In genomic region chr22:23767673-23768548, GRCh38 we compare ENCODE assay signal across 8 cellular contexts. TPM values are rescaled to one million over a fixed set of nuclear protein-coding genes. Genes with fewer than 3 reads are reported as not detected.
DNase-seq lines count a peak whose midpoint lies in the region; ATAC-seq and TF ChIP-seq lines count a peak whose summit lies in the region.

Gene CHCHD10 (minus strand): TSS chr22:23767972. CDS start chr22:23767874, 98 bp downstream.

- peak within 1 kb of the TSS; percentile 77 for H3K4me3 Mint-ChIP-seq in activated naive CD4-positive, alpha-beta T cell treated with anti-CD3 and anti-CD28 coated beads for 36 hours

- DNase-seq in AG04449 (ENCODE audit: low read depth, low spot score) (no peak), SK-MEL-5 (ENCODE audit: low read depth, low spot score) (peak; percentile 91), globus pallidus (ENCODE audit: low spot score) (peak; percentile 85), occipital lobe (lab: John Stamatoyannopoulos, UW) (peak; percentile 78)
- peak; percentile 79 for DNase-seq in activated naive CD4-positive, alpha-beta T cell treated with anti-CD3 and anti-CD28 coated beads for 36 hours

- peak; percentile 64 for ATAC-seq in GM18511 (IDR thresholded peaks at IDR 0.05; ENCODE audit: unreplicated experiment)

- H3K4me1 Mint-ChIP-seq in activated naive CD4-positive, alpha-beta T cell treated with anti-CD3 and anti-CD28 coated beads for 36 hours (ENCODE audit: low read depth), result peaks cover 43% of the 10 kb centered on the region

- no peaks in the 10 kb centered on the region for H4K20me1 ChIP-seq in KMS-11 (ENCODE audit: insufficient read depth)

- no peaks in the 10 kb centered on the region for H3K9me3 Mint-ChIP-seq in activated naive CD4-positive, alpha-beta T cell treated with anti-CD3 and anti-CD28 coated beads for 36 hours

- CTCF ChIA-PET in AG04449 (lab: Yijun Ruan, JAX), result interaction anchor here (0.8 to 17.1 kb wide), 19 partner anchors 8 to 143 kb away, joined by 3 to 387 read pairs (median 6); partner anchors contain the start of genes MIF, SLC2A11 and ZNF70
- CTCF ChIA-PET in activated naive CD4-positive, alpha-beta T cell treated with anti-CD3 and anti-CD28 coated beads for 36 hours (lab: Charles Lee), result interaction anchor here (0.7 to 2.7 kb wide), 4 partner anchors 19 to 117 kb away, joined by 3 to 19 read pairs (median 8); partner anchors contain the start of gene SMARCB1

- H3K36me3 ChIP-seq in KMS-11 (ENCODE audit: insufficient read depth), result no peaks in the 10 kb centered on the region

- no peaks in the 10 kb centered on the region for H3K27me3 ChIP-seq in KMS-11 (ENCODE audit: insufficient read depth, low read depth)

- H3K4me1 ChIP-seq in KMS-11 (ENCODE audit: low read depth, poor library complexity, severe bottlenecking), result peaks cover 55% of the 10 kb centered on the region

- peak within 1 kb of the TSS; percentile 59 for H3K27ac Mint-ChIP-seq in activated naive CD4-positive, alpha-beta T cell treated with anti-CD3 and anti-CD28 coated beads for 36 hours

- in situ Hi-C loops in SK-MEL-5 (cut with HindIII; ENCODE audit: low pct_unique_long_range_greater_than_20kb, low sequenced_read_pairs), result no loop called here

- H3K27me3 Mint-ChIP-seq in activated naive CD4-positive, alpha-beta T cell treated with anti-CD3 and anti-CD28 coated beads for 36 hours (ENCODE audit: low read depth), result no peaks in the 10 kb centered on the region

- peak within 1 kb of the TSS; percentile 91 for H3K9ac ChIP-seq in KMS-11

- H3K27ac ChIP-seq in KMS-11 (peak within 1 kb of the TSS; percentile 72), temporal lobe (ENCODE audit: low read depth, low read length) (peak within 1 kb of the TSS; percentile 93)

- H3K79me2 ChIP-seq in KMS-11 (ENCODE audit: insufficient read depth, low read depth), result peaks cover 11% of the 10 kb centered on the region

- H3K36me3 Mint-ChIP-seq in activated naive CD4-positive, alpha-beta T cell treated with anti-CD3 and anti-CD28 coated beads for 36 hours (ENCODE audit: low read depth), result peaks cover 13% of the 10 kb centered on the region

- POLR2A ChIA-PET in AG04449 (lab: Yijun Ruan, JAX), result interaction anchor here (1.0 kb wide), 1 partner anchor 126 kb away, joined by 4 read pairs; the partner anchor contains the start of gene MIF

- H3K4me2 ChIP-seq in KMS-11, result peak within 1 kb of the TSS; percentile 86

- peak within 1 kb of the TSS; percentile 86 for H2AFZ ChIP-seq in KMS-11 (ENCODE audit: low read depth)

- intact Hi-C loops in activated naive CD4-positive, alpha-beta T cell treated with anti-CD3 and anti-CD28 coated beads for 36 hours (cut with micrococcal nuclease), result loop anchor here (2.0 kb wide), 2 partner anchors 15 to 225 kb away; no protein-coding TSS in a partner anchor

- H3K4me3 ChIP-seq in AG04449 (ENCODE audit: low read depth, low read length) (peak within 1 kb of the TSS; percentile 67), KMS-11 (IDR thresholded peaks at IDR 0.05; ENCODE audit: insufficient read depth, low read depth, low read length) (peak within 1 kb of the TSS; percentile 32)

- TF ChIP-seq CTCF in AG04449 (IDR thresholded peaks at IDR 0.05; ENCODE audit: insufficient read depth, low read length, missing control alignments) (peak; percentile 96), KMS-11 (conservative IDR thresholded peaks at IDR 0.05; ENCODE audit: low read depth, low read length) (peak; percentile 61)

RNA-seq across cellular contexts. Expression of gene CHCHD10, which starts in this region (rescaled TPM):
- 76.0 and 90.5 TPM in 2 replicates for total RNA-seq in SK-MEL-5 (2014; rRNA removed; shearing (Covaris generic))
- polyA plus RNA-seq in SK-MEL-5 (2015; cell fraction: cytosol; rRNA removed), result 197 and 213 TPM in 2 replicates
- 60.0 and 63.5 TPM in 2 replicates for polyA plus RNA-seq in SK-MEL-5 (2015; cell fraction: nucleus; rRNA removed)
- total RNA-seq in activated naive CD4-positive, alpha-beta T cell treated with anti-CD3 and anti-CD28 coated beads for 36 hours, result 100 to 1,000 TPM; 190 to 191 TPM
- 3.4 TPM for total RNA-seq in occipital lobe
- total RNA-seq in temporal lobe, result 5.4 TPM

Comparison
In these comparisons a context has a peak if more than half of its experiments do, and no peak if none do; other contexts are left out.
1. RNA of gene CHCHD10 (total RNA-seq): 190 to 191 TPM in activated naive CD4-positive, alpha-beta T cell treated with anti-CD3 and anti-CD28 coated beads for 36 hours and 76.0 to 90.5 TPM in SK-MEL-5; 5.4 TPM in temporal lobe (single experiment) and 3.4 TPM in occipital lobe (single experiment); every median in the first group is over 10 times any median in the second.